1 cellular context compared by ENCODE assay signal in the genomic region with DNA sequence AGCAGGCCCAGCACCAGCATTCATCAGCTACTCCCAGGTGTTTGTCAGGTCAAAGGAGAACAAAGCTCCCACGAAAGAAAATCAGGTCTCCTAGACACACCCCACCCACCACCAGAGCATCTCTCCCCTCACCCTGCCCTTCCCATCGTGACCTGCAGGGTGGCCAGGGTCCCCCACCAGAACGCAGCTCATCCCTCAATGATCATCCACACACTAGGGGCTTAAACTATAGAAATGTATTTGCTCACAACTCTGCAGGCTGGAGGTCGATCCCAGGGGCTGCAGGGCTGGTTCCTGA.
TF ChIP-seq lines count a peak whose summit lies in the region.

No MANE protein-coding gene starts in this region.

TF ChIP-seq in H1, 55 proteins besides CTCF, POLR2A, EP300 and RAD21 (continued from another document):
- no peak for TF ChIP-seq BRCA1 (IDR thresholded peaks at IDR 0.05; ENCODE audit: low read depth, low read length)
- TF ChIP-seq SIRT6 (IDR thresholded peaks at IDR 0.05; ENCODE audit: low read length) = no peak
- no peak for TF ChIP-seq GTF2F1 (IDR thresholded peaks at IDR 0.05; ENCODE audit: borderline replicate concordance, low read depth, low read length)
- TF ChIP-seq NANOG (IDR thresholded peaks at IDR 0.05; ENCODE audit: insufficient read depth, low read depth, low read length, poor library complexity, severe bottlenecking) = no peak
- TF ChIP-seq, protein P1, sequence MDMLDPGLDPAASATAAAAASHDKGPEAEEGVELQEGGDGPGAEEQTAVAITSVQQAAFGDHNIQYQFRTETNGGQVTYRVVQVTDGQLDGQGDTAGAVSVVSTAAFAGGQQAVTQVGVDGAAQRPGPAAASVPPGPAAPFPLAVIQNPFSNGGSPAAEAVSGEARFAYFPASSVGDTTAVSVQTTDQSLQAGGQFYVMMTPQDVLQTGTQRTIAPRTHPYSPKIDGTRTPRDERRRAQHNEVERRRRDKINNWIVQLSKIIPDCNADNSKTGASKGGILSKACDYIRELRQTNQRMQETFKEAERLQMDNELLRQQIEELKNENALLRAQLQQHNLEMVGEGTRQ (IDR thresholded peaks at IDR 0.05; ENCODE audit: low read length) = no peak
- TF ChIP-seq TBP (IDR thresholded peaks at IDR 0.05; ENCODE audit: low read depth, low read length) = no peak
- TF ChIP-seq SIX5 (IDR thresholded peaks at IDR 0.05; ENCODE audit: low read depth, low read length) = no peak
- no peak for TF ChIP-seq SUZ12 (IDR thresholded peaks at IDR 0.05; ENCODE audit: low read length)
